Comparison of ENCODE assay signal across 26 cellular contexts in the genomic region with DNA sequence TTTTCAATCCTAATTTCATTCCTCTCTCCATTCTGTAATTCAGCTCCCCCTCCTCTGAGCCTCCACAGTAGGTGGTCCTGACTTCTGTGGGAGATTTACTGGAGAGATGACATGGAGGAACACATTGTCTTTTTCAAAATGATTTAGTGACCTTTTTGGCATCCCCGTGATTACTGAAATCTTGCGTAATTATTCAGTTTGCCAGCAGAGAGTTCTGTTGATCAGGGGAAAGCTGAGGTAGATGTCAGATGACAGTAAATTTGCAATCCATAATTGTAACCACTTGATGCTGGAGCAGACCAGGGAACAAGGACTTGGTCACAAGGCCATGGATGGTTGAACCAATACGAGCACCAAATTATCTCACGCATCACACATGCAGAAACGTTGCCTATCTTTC.
"Had no signal": no experiment of that assay in that cellular context is flagged by ENCODE, and none has a peak within 500 bp of the region (broad histone marks: within the 10 kb centered on the region; RNA-seq: fewer than 3 reads in every experiment).

No MANE protein-coding gene starts in this region.

- H3K4me3 ChIP-seq: cardiac muscle cell had no signal

- ATAC-seq: activated CD8-positive, alpha-beta T cell treated with anti-CD3 and anti-CD28 coated beads for 36 hours; activated T-cell treated with anti-CD3 and anti-CD28 coated beads, Interleukin-2, amount 50 U/mL, for 72 hours; activated T-helper 17 cell treated with anti-CD3 and anti-CD28 coated beads, Interleukin-2, amount 50 U/mL, for 72 hours had no signal

- H3K36me3 ChIP-seq: cardiac muscle cell had no signal

- H3K27me3 ChIP-seq: cardiac muscle cell had no signal

- H3K27ac ChIP-seq: cardiac muscle cell had no signal

- DNase-seq: activated CD4-positive, alpha-beta T cell treated with anti-CD3 and anti-CD28 coated beads, Interleukin-2, amount 10 ng/mL, durations not matched to agents 24 days and 14 days; activated CD4-positive, alpha-beta T cell treated with anti-CD3 and anti-CD28 coated beads, Interleukin-2, amount 50 U/mL, for 4 hours; activated CD8-positive, alpha-beta T cell treated with anti-CD3 and anti-CD28 coated beads for 36 hours; activated effector memory CD4-positive, alpha-beta T cell treated with anti-CD3 and anti-CD28 coated beads, Interleukin-2, amount 50 U/mL, for 16 hours; activated naive CD4-positive, alpha-beta T cell; activated naive CD4-positive, alpha-beta T cell treated with anti-CD3 and anti-CD28 coated beads, Interleukin-2, amount 50 U/mL, for 16 hours; activated naive CD8-positive, alpha-beta T cell treated with anti-CD3 and anti-CD28 coated beads for 36 hours; activated T-cell treated with anti-CD3 and anti-CD28 coated beads, Interleukin-2, amount 50 U/mL, for 1 hour; activated T-cell treated with anti-CD3 and anti-CD28 coated beads, Interleukin-2, amount 50 U/mL, for 72 hours; amniotic stem cell; aorta; MM.1S; MV-4-11; NCI-H1092; NCI-H1436 treated with DMSO at 0.1 percent for 48 hours; NCI-H1694 treated with DMSO at 0.1 percent for 48 hours; NCI-H2029; NCI-H345; NCI-H524 treated with DMSO at 0.1 percent for 48 hours; Right ventricle myocardium superior; SW 1271; T-helper 1 cell; T-helper 2 cell; T-helper 9 cell had no signal
